Comparison of ENCODE assay signal across 12 cellular contexts in the genomic region with DNA sequence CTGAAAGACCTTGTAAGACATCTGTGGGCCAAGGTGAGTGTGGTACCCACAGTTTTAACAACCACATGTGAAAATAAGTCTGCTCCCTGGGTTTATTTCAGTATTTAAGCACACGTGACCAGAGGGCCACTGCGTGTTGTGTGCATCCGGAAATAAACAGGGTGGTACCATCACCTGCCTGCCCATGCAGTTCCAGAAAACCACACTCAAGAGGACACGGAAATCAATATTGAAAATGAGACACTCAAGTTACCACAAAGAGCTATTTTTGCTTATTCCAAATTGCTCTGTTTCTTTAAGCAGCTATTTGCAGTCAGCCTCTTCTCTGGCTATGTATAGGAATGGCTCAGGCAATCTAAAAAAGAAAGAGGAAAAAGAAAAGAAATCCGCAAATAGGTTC.
A peak's percentile ranks its signal among the peaks of the same experiment; 100 is the strongest.
DNase-seq lines count a peak whose midpoint lies in the region; ATAC-seq, FAIRE-seq and TF ChIP-seq lines count a peak whose summit lies in the region.
"Had no signal": no experiment of that assay in that cellular context is flagged by ENCODE, and none has a peak within 500 bp of the region (broad histone marks: within the 10 kb centered on the region; RNA-seq: fewer than 3 reads in every experiment).

No MANE protein-coding gene starts in this region.

- WGBS in sigmoid colon, 2 donors: 66 to 69% methylated on average over 5 of the region's 5 CpGs

- H3K4me3 ChIP-seq in GM12864 (ENCODE audit: low read depth, low read length): no peak overlapping the region
- no peak overlapping the region for H3K4me3 ChIP-seq in sigmoid colon
- H3K4me3 ChIP-seq: skin epidermis, thyroid gland had no signal

- H3K4me1 ChIP-seq in sigmoid colon: peaks cover 0 to 14% (median 4%) of the 10 kb centered on the region in 4 donors
- H3K4me1 ChIP-seq: thyroid gland had no signal

- TF ChIP-seq CTCF in GM12864 (IDR thresholded peaks at IDR 0.05; ENCODE audit: low read depth, low read length, missing control alignments) (no peak), sigmoid colon (IDR thresholded peaks at IDR 0.05) (no peak)

- no peak for TF ChIP-seq POLR2A in sigmoid colon (IDR thresholded peaks at IDR 0.05)

- TF ChIP-seq EP300 in sigmoid colon (IDR thresholded peaks at IDR 0.05): no peak

- no peaks in the 10 kb centered on the region for H3K27me3 ChIP-seq in sigmoid colon
- H3K27me3 ChIP-seq: thyroid gland had no signal

- intact Hi-C loops in sigmoid colon (cut with DNase I): no loop called here

- H3K27ac ChIP-seq in sigmoid colon: no peak overlapping the region
- H3K27ac ChIP-seq: thyroid gland, WERI-Rb-1 had no signal

- no peaks in the 10 kb centered on the region for H3K9me3 ChIP-seq in sigmoid colon
- H3K9me3 ChIP-seq: thyroid gland had no signal

- peak; percentile 96 for FAIRE-seq in GM19239 (lab: Jason Lieb, UNC)

- DNase-seq in GM12864 (ENCODE audit: low read depth) (peak; percentile 86), GM19239 (ENCODE audit: insufficient read length, low spot score) (peak; percentile 51), RPMI8226 (peak; percentile 58), SK-N-DZ (ENCODE audit: low spot score) (no peak), sigmoid colon (no peak), RKO (ENCODE audit: low spot score) (no peak), 8988T (no peak)
- DNase-seq: NCI-H1105, thyroid gland, WERI-Rb-1 had no signal

- no peaks in the 10 kb centered on the region for H3K36me3 ChIP-seq in sigmoid colon
- H3K36me3 ChIP-seq: thyroid gland, WERI-Rb-1 had no signal

- ATAC-seq in HG02970 (IDR thresholded peaks at IDR 0.05; ENCODE audit: low FRiP score, unreplicated experiment): peak; percentile 56

Comparison
In these comparisons a context has a peak if more than half of its experiments do, and no peak if none do; other contexts are left out.
1. DNase-seq: peak in GM12864 (single experiment), GM19239 (single experiment) and RPMI8226 (single experiment); none in SK-N-DZ (single experiment), sigmoid colon (single experiment), RKO (single experiment) and 8988T (single experiment).